1 cellular context compared by ENCODE assay signal in the genomic region with DNA sequence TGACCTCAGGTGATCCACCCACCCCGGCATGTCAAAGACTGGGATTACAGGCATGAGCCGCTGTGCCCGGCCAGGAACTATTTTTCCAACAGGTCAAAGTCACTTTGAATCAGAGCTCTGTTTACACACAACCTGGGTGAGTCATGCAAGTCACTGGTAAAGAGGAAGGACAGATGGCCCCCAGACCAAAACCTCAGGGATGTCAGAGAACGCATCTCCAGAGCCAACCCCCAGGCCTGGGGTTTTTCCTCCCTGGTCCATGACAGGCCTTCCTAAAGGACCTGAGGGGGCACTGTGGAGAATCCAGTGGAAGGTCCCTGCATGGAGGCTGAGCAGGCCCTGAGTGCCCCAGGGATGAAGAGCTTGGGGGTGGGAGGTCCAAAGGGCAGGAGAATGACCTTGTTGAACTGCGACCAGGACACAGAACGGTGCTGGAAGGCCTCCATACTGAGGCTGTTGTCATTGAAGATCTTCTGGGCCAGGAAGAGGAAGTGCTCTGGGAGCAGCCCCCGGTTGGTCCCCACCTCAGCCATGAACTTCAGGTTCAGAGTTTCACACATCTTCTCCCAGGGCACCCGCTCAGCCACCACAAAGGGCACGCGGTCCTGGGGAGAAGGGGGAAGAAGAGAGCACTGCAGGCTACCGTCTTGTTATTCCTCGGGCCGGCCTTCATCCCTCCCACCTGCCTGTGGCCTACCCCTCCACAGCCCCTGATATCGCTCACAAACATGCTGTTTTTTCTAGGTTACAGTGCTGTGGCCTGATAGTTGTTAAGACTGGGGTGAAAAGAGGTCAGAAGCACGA.
TF ChIP-seq lines count a peak whose summit lies in the region.

No MANE protein-coding gene starts in this region.

TF ChIP-seq in HepG2, 621 proteins besides CTCF, POLR2A, EP300 and RAD21 (continued from another document):
- TF ChIP-seq, protein P1, sequence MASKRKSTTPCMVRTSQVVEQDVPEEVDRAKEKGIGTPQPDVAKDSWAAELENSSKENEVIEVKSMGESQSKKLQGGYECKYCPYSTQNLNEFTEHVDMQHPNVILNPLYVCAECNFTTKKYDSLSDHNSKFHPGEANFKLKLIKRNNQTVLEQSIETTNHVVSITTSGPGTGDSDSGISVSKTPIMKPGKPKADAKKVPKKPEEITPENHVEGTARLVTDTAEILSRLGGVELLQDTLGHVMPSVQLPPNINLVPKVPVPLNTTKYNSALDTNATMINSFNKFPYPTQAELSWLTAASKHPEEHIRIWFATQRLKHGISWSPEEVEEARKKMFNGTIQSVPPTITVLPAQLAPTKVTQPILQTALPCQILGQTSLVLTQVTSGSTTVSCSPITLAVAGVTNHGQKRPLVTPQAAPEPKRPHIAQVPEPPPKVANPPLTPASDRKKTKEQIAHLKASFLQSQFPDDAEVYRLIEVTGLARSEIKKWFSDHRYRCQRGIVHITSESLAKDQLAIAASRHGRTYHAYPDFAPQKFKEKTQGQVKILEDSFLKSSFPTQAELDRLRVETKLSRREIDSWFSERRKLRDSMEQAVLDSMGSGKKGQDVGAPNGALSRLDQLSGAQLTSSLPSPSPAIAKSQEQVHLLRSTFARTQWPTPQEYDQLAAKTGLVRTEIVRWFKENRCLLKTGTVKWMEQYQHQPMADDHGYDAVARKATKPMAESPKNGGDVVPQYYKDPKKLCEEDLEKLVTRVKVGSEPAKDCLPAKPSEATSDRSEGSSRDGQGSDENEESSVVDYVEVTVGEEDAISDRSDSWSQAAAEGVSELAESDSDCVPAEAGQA (IDR thresholded peaks at IDR 0.05; ENCODE audit: low read depth), result peak; percentile 30; the same call in 1 of the 2 replicates
- TF ChIP-seq, protein P1 (CRISPR knock-in tag; IDR thresholded peaks at IDR 0.05; ENCODE audit: borderline replicate concordance), result no peak
- TF ChIP-seq ZFP36L1 (CRISPR knock-in tag; IDR thresholded peaks at IDR 0.05) (peak; percentile 16; the same call in 1 of the 2 replicates), ZNF569 (CRISPR knock-in tag; IDR thresholded peaks at IDR 0.05; ENCODE audit: borderline replicate concordance) (peak; percentile 55; the same call in 1 of the 2 replicates), ERF (CRISPR knock-in tag; IDR thresholded peaks at IDR 0.05) (peak; percentile 68; the same call in 1 of the 2 replicates), HOXD1 (CRISPR knock-in tag; IDR thresholded peaks at IDR 0.05) (no peak; the same call in 1 of the 2 replicates), ZFP37 (CRISPR knock-in tag; IDR thresholded peaks at IDR 0.05; ENCODE audit: borderline replicate concordance) (no peak; the same call in 1 of the 2 replicates), ZNF670 (CRISPR knock-in tag; IDR thresholded peaks at IDR 0.05; ENCODE audit: borderline replicate concordance) (no peak), TSC22D2 (CRISPR knock-in tag; IDR thresholded peaks at IDR 0.05; ENCODE audit: borderline replicate concordance) (no peak), NFIC (IDR thresholded peaks at IDR 0.05; ENCODE audit: low read length) (peak; percentile 43; the same call in 1 of the 2 replicates), POLR2G (IDR thresholded peaks at IDR 0.05; ENCODE audit: low read depth, low read length) (peak; percentile 57), ZNF296 (CRISPR knock-in tag; conservative IDR thresholded peaks at IDR 0.05) (no peak), ZMYM2 (CRISPR knock-in tag; IDR thresholded peaks at IDR 0.05) (peak; percentile 96), KAT8 (CRISPR knock-in tag; IDR thresholded peaks at IDR 0.05) (peak; percentile 75; the same call in 1 of the 2 replicates), HNF4A (CRISPR knock-in tag; IDR thresholded peaks at IDR 0.05) (peak; percentile 94), ELF4 (CRISPR knock-in tag; IDR thresholded peaks at IDR 0.05; ENCODE audit: borderline replicate concordance) (0 out of 2 replicates have a peak, but pooled peaks have one; percentile 23), FOSL1 (CRISPR knock-in tag; IDR thresholded peaks at IDR 0.05; ENCODE audit: borderline replicate concordance) (peak; percentile 96), ZBTB38 (CRISPR knock-in tag; IDR thresholded peaks at IDR 0.05) (no peak), NR3C1 (CRISPR knock-in tag; IDR thresholded peaks at IDR 0.05) (no peak)
- TF ChIP-seq, protein P2, sequence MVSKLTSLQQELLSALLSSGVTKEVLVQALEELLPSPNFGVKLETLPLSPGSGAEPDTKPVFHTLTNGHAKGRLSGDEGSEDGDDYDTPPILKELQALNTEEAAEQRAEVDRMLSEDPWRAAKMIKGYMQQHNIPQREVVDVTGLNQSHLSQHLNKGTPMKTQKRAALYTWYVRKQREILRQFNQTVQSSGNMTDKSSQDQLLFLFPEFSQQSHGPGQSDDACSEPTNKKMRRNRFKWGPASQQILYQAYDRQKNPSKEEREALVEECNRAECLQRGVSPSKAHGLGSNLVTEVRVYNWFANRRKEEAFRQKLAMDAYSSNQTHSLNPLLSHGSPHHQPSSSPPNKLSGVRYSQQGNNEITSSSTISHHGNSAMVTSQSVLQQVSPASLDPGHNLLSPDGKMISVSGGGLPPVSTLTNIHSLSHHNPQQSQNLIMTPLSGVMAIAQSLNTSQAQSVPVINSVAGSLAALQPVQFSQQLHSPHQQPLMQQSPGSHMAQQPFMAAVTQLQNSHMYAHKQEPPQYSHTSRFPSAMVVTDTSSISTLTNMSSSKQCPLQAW (CRISPR knock-in tag; IDR thresholded peaks at IDR 0.05), result peak; percentile 64; the same call in 1 of the 2 replicates
- TF ChIP-seq, protein P3, sequence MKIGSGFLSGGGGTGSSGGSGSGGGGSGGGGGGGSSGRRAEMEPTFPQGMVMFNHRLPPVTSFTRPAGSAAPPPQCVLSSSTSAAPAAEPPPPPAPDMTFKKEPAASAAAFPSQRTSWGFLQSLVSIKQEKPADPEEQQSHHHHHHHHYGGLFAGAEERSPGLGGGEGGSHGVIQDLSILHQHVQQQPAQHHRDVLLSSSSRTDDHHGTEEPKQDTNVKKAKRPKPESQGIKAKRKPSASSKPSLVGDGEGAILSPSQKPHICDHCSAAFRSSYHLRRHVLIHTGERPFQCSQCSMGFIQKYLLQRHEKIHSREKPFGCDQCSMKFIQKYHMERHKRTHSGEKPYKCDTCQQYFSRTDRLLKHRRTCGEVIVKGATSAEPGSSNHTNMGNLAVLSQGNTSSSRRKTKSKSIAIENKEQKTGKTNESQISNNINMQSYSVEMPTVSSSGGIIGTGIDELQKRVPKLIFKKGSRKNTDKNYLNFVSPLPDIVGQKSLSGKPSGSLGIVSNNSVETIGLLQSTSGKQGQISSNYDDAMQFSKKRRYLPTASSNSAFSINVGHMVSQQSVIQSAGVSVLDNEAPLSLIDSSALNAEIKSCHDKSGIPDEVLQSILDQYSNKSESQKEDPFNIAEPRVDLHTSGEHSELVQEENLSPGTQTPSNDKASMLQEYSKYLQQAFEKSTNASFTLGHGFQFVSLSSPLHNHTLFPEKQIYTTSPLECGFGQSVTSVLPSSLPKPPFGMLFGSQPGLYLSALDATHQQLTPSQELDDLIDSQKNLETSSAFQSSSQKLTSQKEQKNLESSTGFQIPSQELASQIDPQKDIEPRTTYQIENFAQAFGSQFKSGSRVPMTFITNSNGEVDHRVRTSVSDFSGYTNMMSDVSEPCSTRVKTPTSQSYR (CRISPR knock-in tag; IDR thresholded peaks at IDR 0.05; ENCODE audit: borderline replicate concordance), result peak; percentile 77; the same call in 1 of the 2 replicates
